Comparison of ENCODE assay signal across 8 cellular contexts in genomic region chr12:109878749-109879148, GRCh38. TPM values are rescaled to one million over a fixed set of nuclear protein-coding genes. Genes with fewer than 3 reads are reported as not detected.
A peak's percentile ranks its signal among the peaks of the same experiment; 100 is the strongest.
DNase-seq lines count a peak whose midpoint lies in the region; ATAC-seq and TF ChIP-seq lines count a peak whose summit lies in the region.

No MANE protein-coding gene starts in this region.

- H3K36me3 Mint-ChIP-seq in activated CD4-positive, alpha-beta memory T cell treated with anti-CD3 and anti-CD28 coated beads for 36 hours = no peaks in the 10 kb centered on the region
- H3K36me3 Mint-ChIP-seq in glutamatergic neuron (ENCODE audit: unreplicated experiment) = peaks cover 6% of the 10 kb centered on the region

- intact Hi-C loops in activated CD4-positive, alpha-beta memory T cell treated with anti-CD3 and anti-CD28 coated beads for 36 hours (cut with micrococcal nuclease) = no loop called here

- no peaks in the 10 kb centered on the region for H3K27me3 ChIP-seq in HUES6 (ENCODE audit: control insufficient read depth, insufficient read depth, low read length)

- no peak overlapping the region for H3K27ac Mint-ChIP-seq in activated CD4-positive, alpha-beta memory T cell treated with anti-CD3 and anti-CD28 coated beads for 36 hours
- H3K27ac Mint-ChIP-seq in glutamatergic neuron (ENCODE audit: unreplicated experiment) = peak overlapping the region; percentile 96

- peak overlapping the region; percentile 94 for H3K4me3 Mint-ChIP-seq in activated CD4-positive, alpha-beta memory T cell treated with anti-CD3 and anti-CD28 coated beads for 36 hours
- peak overlapping the region; percentile 98 for H3K4me3 Mint-ChIP-seq in glutamatergic neuron (ENCODE audit: unreplicated experiment)

- H3K4me3 ChIP-seq in HUES6 (ENCODE audit: low read depth, low read length) (peak overlapping the region; percentile 96), skin epidermis (peak overlapping the region; percentile 73 to 86 (median 84))

- TF ChIP-seq CTCF in glutamatergic neuron (IDR thresholded peaks at IDR 0.05; ENCODE audit: partially characterized antibody, unreplicated experiment) = no peak

- no peaks in the 10 kb centered on the region for H3K9me3 ChIP-seq in HUES6 (ENCODE audit: control insufficient read depth, insufficient read depth, low read depth, low read length)

- peaks cover 38% of the 10 kb centered on the region for H3K4me1 ChIP-seq in HUES6 (ENCODE audit: control insufficient read depth, insufficient read depth, low read length)

- CTCF ChIA-PET in activated CD4-positive, alpha-beta memory T cell treated with anti-CD3 and anti-CD28 coated beads for 36 hours (lab: Charles Lee) = interaction anchor here (1.0 to 4.1 kb wide), 4 partner anchors 22 to 74 kb away, joined by 3 to 20 read pairs (median 4); no protein-coding TSS in a partner anchor

- POLR2A ChIA-PET in activated CD4-positive, alpha-beta memory T cell treated with anti-CD3 and anti-CD28 coated beads for 36 hours (lab: Charles Lee) = no interaction called here

- H3K9me3 Mint-ChIP-seq in activated CD4-positive, alpha-beta memory T cell treated with anti-CD3 and anti-CD28 coated beads for 36 hours = no peaks in the 10 kb centered on the region
- peaks cover 14% of the 10 kb centered on the region for H3K9me3 Mint-ChIP-seq in glutamatergic neuron (ENCODE audit: unreplicated experiment)

- no peak for DNase-seq in activated CD4-positive, alpha-beta memory T cell treated with anti-CD3 and anti-CD28 coated beads for 36 hours
- no peak for DNase-seq in glutamatergic neuron
- no peak for DNase-seq in DMS79 (lab: John Stamatoyannopoulos, UW)
- no peak for DNase-seq in NAMALWA (ENCODE audit: low spot score)
- DNase-seq in NK-92 treated with Interleukin-12 subunit alpha and Interleukin-12 subunit beta, amount 100 ng/mL, for 24 hours (lab: John Stamatoyannopoulos, UW) = no peak

- no peak overlapping the region for H3K27ac ChIP-seq in HUES6 (ENCODE audit: low read depth, low read length)
- H3K27ac ChIP-seq in skin epidermis = peak overlapping the region in 20 of 21 experiments; percentile 82 to 96 (median 94)

- no peaks in the 10 kb centered on the region for H3K36me3 ChIP-seq in HUES6 (ENCODE audit: control insufficient read depth, insufficient read depth, low read length)

- peaks cover 50% of the 10 kb centered on the region for H3K4me1 Mint-ChIP-seq in activated CD4-positive, alpha-beta memory T cell treated with anti-CD3 and anti-CD28 coated beads for 36 hours (ENCODE audit: low read depth)
- H3K4me1 Mint-ChIP-seq in glutamatergic neuron (ENCODE audit: low read depth, unreplicated experiment) = peaks cover 32% of the 10 kb centered on the region

- no peak for ATAC-seq in HG02884 (IDR thresholded peaks at IDR 0.05; ENCODE audit: unreplicated experiment)

- H3K9ac ChIP-seq in HUES6 (ENCODE audit: low read length) = peak overlapping the region; percentile 3

- no peaks in the 10 kb centered on the region for H3K27me3 Mint-ChIP-seq in activated CD4-positive, alpha-beta memory T cell treated with anti-CD3 and anti-CD28 coated beads for 36 hours
- peaks cover 13% of the 10 kb centered on the region for H3K27me3 Mint-ChIP-seq in glutamatergic neuron (ENCODE audit: unreplicated experiment)

RNA-seq across cellular contexts. Expression of gene GLTP, which starts 1.6 kb away (rescaled TPM):
- 10 to 100 TPM; 20.9 to 21.1 TPM for total RNA-seq in activated CD4-positive, alpha-beta memory T cell treated with anti-CD3 and anti-CD28 coated beads for 36 hours
- 22.6 TPM for total RNA-seq in glutamatergic neuron (ENCODE audit: unreplicated experiment)

RNA-seq across cellular contexts. Expression of gene TCHP, which starts 21.3 kb away (rescaled TPM):
- total RNA-seq in activated CD4-positive, alpha-beta memory T cell treated with anti-CD3 and anti-CD28 coated beads for 36 hours = 10 to 100 TPM; 21.2 to 21.3 TPM
- total RNA-seq in glutamatergic neuron (ENCODE audit: unreplicated experiment) = 31.7 TPM

RNA-seq across cellular contexts. Expression of gene TRPV4, which starts 45.6 kb away (rescaled TPM):
- not detected for total RNA-seq in activated CD4-positive, alpha-beta memory T cell treated with anti-CD3 and anti-CD28 coated beads for 36 hours
- total RNA-seq in glutamatergic neuron (ENCODE audit: unreplicated experiment) = 0.17 TPM
